Comparison of ENCODE assay signal across 8 cellular contexts in the genomic region with DNA sequence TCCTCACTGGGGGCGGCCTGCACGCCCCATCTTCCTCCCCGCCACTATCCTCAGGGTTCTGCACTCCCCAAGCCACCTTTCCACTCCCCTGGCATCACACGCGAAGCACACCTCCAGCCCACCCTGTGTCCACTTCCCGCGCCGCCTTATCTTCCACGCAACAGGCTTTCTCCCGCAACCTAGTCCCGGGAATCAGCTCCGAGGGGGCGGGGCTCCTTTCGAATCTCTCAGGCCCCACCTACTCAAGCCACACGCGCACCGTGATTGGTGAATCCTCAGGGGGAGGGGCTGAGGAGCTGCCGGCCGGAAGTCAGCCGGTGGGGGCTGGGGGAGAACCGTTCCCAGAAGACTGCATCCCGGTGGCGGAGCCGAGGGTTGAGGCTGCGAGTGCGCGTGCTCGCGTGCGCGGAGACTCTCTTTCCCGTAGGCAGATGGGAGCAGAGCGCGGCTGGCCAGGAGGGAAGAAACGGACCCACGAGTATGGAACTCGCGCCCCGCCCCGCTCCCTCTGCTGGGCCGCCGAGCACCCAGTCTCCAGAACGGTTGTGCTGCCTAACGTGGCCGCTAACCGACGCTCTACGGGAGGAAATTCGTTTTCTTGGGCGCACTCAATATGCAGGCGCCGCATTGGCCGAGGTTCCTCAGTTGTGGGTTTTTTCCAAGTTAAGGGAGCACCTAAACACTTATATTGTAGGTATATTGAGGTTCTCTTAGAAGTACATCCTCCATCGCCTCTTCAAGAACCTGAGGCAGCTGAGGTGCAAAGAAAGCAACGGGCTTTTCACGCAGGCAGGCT. TPM values are rescaled to one million over a fixed set of nuclear protein-coding genes. Genes with fewer than 3 reads are reported as not detected.
DNase-seq lines count a peak whose midpoint lies in the region; TF ChIP-seq lines count a peak whose summit lies in the region.

TSS of gene PSRC1 (minus strand) at position 194 of the 796 bp plus-strand sequence.

- H3K36me3 ChIP-seq in H7 (replicated peaks; ENCODE audit: control insufficient read depth, insufficient read depth, low read length) = peaks cover 20% of the 10 kb centered on the region
- no peaks in the 10 kb centered on the region for H3K36me3 ChIP-seq in neural cell (ENCODE audit: insufficient read depth, low read length)
- H3K36me3 ChIP-seq in stomach = peaks cover 0 to 6% (median 0%) of the 10 kb centered on the region in 4 donors

- 0 to 1% (median 1%) methylated on average over 45 to 56 of the region's 56 CpGs for WGBS in stomach, 5 donors

- H3K4me2 ChIP-seq in neural cell (ENCODE audit: low read length) = peak within 1 kb of the TSS; percentile 72

- peak in 1 of 4 donors; percentile 24 for TF ChIP-seq POLR2A in stomach (IDR thresholded peaks at IDR 0.05)

- H3K27ac ChIP-seq in neural cell (ENCODE audit: low read length) = peak within 1 kb of the TSS; percentile 55
- peak within 1 kb of the TSS; percentile 85 to 92 (median 90) for H3K27ac ChIP-seq in stomach

- TF ChIP-seq CTCF in neural cell (IDR thresholded peaks at IDR 0.05; ENCODE audit: poor library complexity, severe bottlenecking) (peak; percentile 57), stomach (IDR thresholded peaks at IDR 0.05) (peak in 5 of 7 experiments; percentile 23 to 60 (median 37))

- H2AFZ ChIP-seq in neural cell (ENCODE audit: low read depth, low read length) = peak within 1 kb of the TSS; percentile 96

- intact Hi-C loops in stomach (cut with DNase I; ENCODE audit: low total_unique reads) = no loop called here

- peak; percentile 52 for TF ChIP-seq RAD21 in neural cell (conservative IDR thresholded peaks at IDR 0.05)

- in situ Hi-C loops in G401 (cut with HindIII; ENCODE audit: low sequenced_read_pairs) = no loop called here

- peak within 1 kb of the TSS; percentile 72 for H3K9ac ChIP-seq in neural cell (ENCODE audit: low read length)

- peaks cover 13 to 28% (median 20%) of the 10 kb centered on the region in 4 donors for H3K4me1 ChIP-seq in stomach

- H3K9me3 ChIP-seq in neural cell (ENCODE audit: low read length) (no peaks in the 10 kb centered on the region), stomach (no peaks in the 10 kb centered on the region)

- H3K9me2 ChIP-seq in neural cell (ENCODE audit: insufficient read depth, low read length) = no peaks in the 10 kb centered on the region

- peaks cover 7% of the 10 kb centered on the region for H3K79me2 ChIP-seq in neural cell (replicated peaks; ENCODE audit: insufficient read depth, low read length)

- no peaks in the 10 kb centered on the region for H4K20me1 ChIP-seq in neural cell (ENCODE audit: insufficient read depth)

- no peaks in the 10 kb centered on the region for H3F3A ChIP-seq in neural cell (ENCODE audit: insufficient read depth, low read length, poor library complexity, severe bottlenecking)

- H3K4me3 ChIP-seq in H7 (ENCODE audit: insufficient read depth, low read depth, low read length) (peak within 1 kb of the TSS; percentile 76), neural cell (ENCODE audit: low read length) (peak within 1 kb of the TSS; percentile 74), stomach (peak within 1 kb of the TSS; percentile 56 to 68 (median 63))

- no peak for TF ChIP-seq EP300 in neural cell (conservative IDR thresholded peaks at IDR 0.05; ENCODE audit: poor library complexity, severe bottlenecking)
- TF ChIP-seq EP300 in stomach (IDR thresholded peaks at IDR 0.05) = no peak

- DNase-seq in G401 (ENCODE audit: low spot score) (peak; percentile 99), H7 (peak; percentile 99), M059J (ENCODE audit: low read depth) (peak; percentile 96), SHP77 (lab: John Stamatoyannopoulos, UW) (peak; percentile 96 to 97), fibroblast of the conjunctiva (ENCODE audit: low read depth) (peak; percentile 93), stomach (peak; percentile 97)
- peak; percentile 97 for DNase-seq in activated effector memory CD4-positive, alpha-beta T cell treated with anti-CD3 and anti-CD28 coated beads, Interleukin-2, amount 50 U/mL, for 16 hours

- H3K27me3 ChIP-seq in H7 (ENCODE audit: control insufficient read depth, insufficient read depth, low read length) (no peaks in the 10 kb centered on the region), neural cell (ENCODE audit: insufficient read depth, low read depth, low read length) (no peaks in the 10 kb centered on the region), stomach (no peaks in the 10 kb centered on the region)

TF ChIP-seq in neural cell, 6 proteins besides CTCF, POLR2A, EP300 and RAD21:
- TF ChIP-seq SMC3 (conservative IDR thresholded peaks at IDR 0.05; ENCODE audit: poor library complexity) (peak; percentile 65), TAF1 (IDR thresholded peaks at IDR 0.05; ENCODE audit: low read depth) (no peak), EZH2 (IDR thresholded peaks at IDR 0.05; ENCODE audit: borderline replicate concordance, insufficient read depth, low read length, poor library complexity, severe bottlenecking) (no peak), MXI1 (conservative IDR thresholded peaks at IDR 0.05; ENCODE audit: poor library complexity, severe bottlenecking) (peak; percentile 88), REST (IDR thresholded peaks at IDR 0.05; ENCODE audit: borderline replicate concordance) (no peak), POLR2AphosphoS5 (IDR thresholded peaks at IDR 0.05) (peak; percentile 71)

RNA-seq across cellular contexts. Expression of gene PSRC1, which starts in this region (rescaled TPM):
- 46.8 and 58.2 TPM in 2 replicates for total RNA-seq in G401 (2014; rRNA removed; shearing (Covaris generic))
- total RNA-seq in H7 (2014; rRNA removed; shearing (Covaris generic)) = 112 and 141 TPM in 2 replicates
- 68.3 and 83.5 TPM in 2 replicates for total RNA-seq in M059J (2014; rRNA removed; shearing (Covaris generic))
- polyA plus RNA-seq in neural cell (5.4 and 7.9 TPM in 2 replicates), stomach (10 to 100 TPM in 1 of 3 donors, 1 to 10 TPM in 2; 3.6 to 11.2 (median 4.1) TPM)
- polyA minus RNA-seq in neural cell = 3.0 and 3.4 TPM in 2 replicates
- total RNA-seq in stomach = 10 to 100 TPM in 1 of 5 donors, 1 to 10 TPM in 1, under 1 TPM in 2, not detected in 1; 0.29 to 18.7 (median 1.7) TPM

Comparison
In these comparisons a context has a peak if more than half of its experiments do, and no peak if none do; other contexts are left out.
1. Peak in every context shown above with its lines: DNase-seq, H3K4me3 ChIP-seq and H3K27ac ChIP-seq.